Comparison of ENCODE assay signal across 21 cellular contexts in the genomic region with DNA sequence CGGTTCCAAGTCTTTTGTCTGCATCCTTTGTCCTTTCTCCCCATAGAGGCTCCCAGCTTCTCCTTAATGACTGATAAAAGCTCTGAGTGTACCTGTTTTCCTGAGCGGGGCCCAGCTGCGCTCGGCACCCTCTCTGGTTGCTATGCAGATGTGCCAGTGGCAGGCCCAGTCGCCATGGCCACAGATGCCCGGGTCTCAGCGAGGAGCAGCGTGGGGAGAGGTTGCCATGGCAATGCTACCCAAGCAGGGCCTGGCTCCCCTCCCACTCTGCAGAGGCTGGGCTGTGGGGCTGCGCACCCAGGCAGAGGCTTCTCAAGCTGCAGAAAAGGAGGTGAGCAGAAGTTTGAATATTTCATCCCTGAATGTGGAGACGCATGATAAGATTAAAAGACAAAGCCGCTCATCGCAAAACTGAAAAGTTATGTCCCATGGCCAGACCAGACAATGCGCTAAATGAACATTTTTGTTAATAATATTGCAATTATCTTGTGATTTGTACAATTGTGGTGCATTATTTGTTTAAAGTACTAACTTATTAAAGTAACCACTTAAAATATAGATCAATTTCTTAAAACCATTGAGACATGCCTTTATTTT.
DNase-seq lines count a peak whose midpoint lies in the region; ATAC-seq and FAIRE-seq lines count a peak whose summit lies in the region.
"Had no signal": no experiment of that assay in that cellular context is flagged by ENCODE, and none has a peak within 500 bp of the region (broad histone marks: within the 10 kb centered on the region; RNA-seq: fewer than 3 reads in every experiment).

No MANE protein-coding gene starts in this region.

- H3K27ac Mint-ChIP-seq in T-helper 17 cell, result no peak overlapping the region
- H3K27ac Mint-ChIP-seq: activated CD4-positive, alpha-beta T cell treated with anti-CD3 and anti-CD28 coated beads for 36 hours; naive B cell; stimulated activated naive B cell treated with anti-CD40 and anti-IgM and Interleukin-4, amounts not matched to agents 10 μg/mL and 1 μg/mL and 100 μg/mL, for 72 hours had no signal

- H3K9me3 ChIP-seq in T-helper 17 cell (ENCODE audit: control insufficient read depth, low read length, poor library complexity, severe bottlenecking), result no peaks in the 10 kb centered on the region
- H3K9me3 ChIP-seq: ascending aorta, colonic mucosa, transverse colon had no signal

- H3K4me3 Mint-ChIP-seq in T-helper 17 cell, result no peak overlapping the region
- H3K4me3 Mint-ChIP-seq: activated CD4-positive, alpha-beta T cell treated with anti-CD3 and anti-CD28 coated beads for 36 hours; naive B cell; stimulated activated naive B cell treated with anti-CD40 and anti-IgM and Interleukin-4, amounts not matched to agents 10 μg/mL and 1 μg/mL and 100 μg/mL, for 72 hours had no signal

- peaks cover 53% of the 10 kb centered on the region for H3K27me3 Mint-ChIP-seq in T-helper 17 cell

- peak; percentile 92 for DNase-seq in DMS79 treated with DMSO at 0.1 percent for 48 hours (lab: John Stamatoyannopoulos, UW)
- peak; percentile 47 for DNase-seq in NCI-H146 treated with DMSO at 0.1 percent for 48 hours (lab: John Stamatoyannopoulos, UW; ENCODE audit: unreplicated experiment)
- DNase-seq in NCI-H748 (lab: John Stamatoyannopoulos, UW; ENCODE audit: unreplicated experiment), result peak; percentile 96
- DNase-seq in activated gamma-delta T cell (lab: John Stamatoyannopoulos, UW), result no peak
- DNase-seq in cerebellar nuclear complex (lab: John Stamatoyannopoulos, UW), result no peak
- no peak for DNase-seq in T-helper 17 cell
- no peak for DNase-seq in SIG-M5 (lab: John Stamatoyannopoulos, UW)
- DNase-seq: activated CD4-positive, alpha-beta T cell treated with anti-CD3 and anti-CD28 coated beads for 36 hours; activated naive CD4-positive, alpha-beta T cell treated with Interleukin-2 at 50 U/mL for 16 hours; colonic mucosa; foreskin keratinocyte; MM.1S; naive B cell; stimulated activated CD4-positive, alpha-beta T cell treated with anti-CD3 and anti-CD28 coated beads, Interleukin-12 subunit alpha, Interleukin-12 subunit beta, amount 100 ng/mL, for 4 hours; stimulated activated naive B cell treated with anti-CD40 and anti-IgM and Interleukin-4, amounts not matched to agents 10 μg/mL and 1 μg/mL and 100 μg/mL, for 72 hours; transverse colon had no signal

- ATAC-seq in T-helper 17 cell, result no peak
- ATAC-seq: activated CD4-positive, alpha-beta T cell treated with anti-CD3 and anti-CD28 coated beads for 36 hours; Right ventricle myocardium inferior; stimulated activated naive B cell treated with anti-CD40 and anti-IgM and Interleukin-4, amounts not matched to agents 10 μg/mL and 1 μg/mL and 100 μg/mL, for 72 hours had no signal

- FAIRE-seq in islet of Langerhans (lab: Jason Lieb, UNC), result peak; percentile 72
- FAIRE-seq: endothelial cell of umbilical vein, HepG2 had no signal

- H3K36me3 Mint-ChIP-seq in T-helper 17 cell (ENCODE audit: low read depth), result peaks cover 2% of the 10 kb centered on the region
- H3K36me3 Mint-ChIP-seq: stimulated activated naive B cell treated with anti-CD40 and anti-IgM and Interleukin-4, amounts not matched to agents 10 μg/mL and 1 μg/mL and 100 μg/mL, for 72 hours had no signal

- no peaks in the 10 kb centered on the region for H3K4me1 Mint-ChIP-seq in T-helper 17 cell
- H3K4me1 Mint-ChIP-seq: activated CD4-positive, alpha-beta T cell treated with anti-CD3 and anti-CD28 coated beads for 36 hours; naive B cell; stimulated activated naive B cell treated with anti-CD40 and anti-IgM and Interleukin-4, amounts not matched to agents 10 μg/mL and 1 μg/mL and 100 μg/mL, for 72 hours had no signal

Comparison
In these comparisons a context has a peak if more than half of its experiments do, and no peak if none do; other contexts are left out.
1. DNase-seq: peak in DMS79 treated with DMSO at 0.1 percent for 48 hours (single experiment), NCI-H146 treated with DMSO at 0.1 percent for 48 hours (single experiment) and NCI-H748 (single experiment); none in activated gamma-delta T cell (single experiment), cerebellar nuclear complex (0 of 2), T-helper 17 cell (0 of 3) and SIG-M5 (single experiment).